26 cellular contexts compared by ENCODE assay signal in genomic region chr1:232018512-232019340, GRCh38.
"Had no signal": no experiment of that assay in that cellular context is flagged by ENCODE, and none has a peak within 500 bp of the region (broad histone marks: within the 10 kb centered on the region; RNA-seq: fewer than 3 reads in every experiment).

No MANE protein-coding gene starts in this region.

- DNase-seq: activated CD4-positive, alpha-beta T cell treated with anti-CD3 and anti-CD28 coated beads for 36 hours; activated CD4-positive, CD25-positive, alpha-beta regulatory T cell; activated naive CD4-positive, alpha-beta T cell; activated T-cell treated with anti-CD3 and anti-CD28 coated beads for 4 hours; activated T-cell treated with anti-CD3 and anti-CD28 coated beads, Interleukin-2, amount 50 U/mL, for 72 hours; adrenal gland; aorta; body of pancreas; dermis blood vessel endothelial cell; effector CD4-positive, alpha-beta T cell; left cardiac atrium; left ventricle myocardium superior; mammary epithelial cell; naive B cell; nephron progenitor cell; ovary; retina; small intestine; stimulated activated CD4-positive, alpha-beta T cell treated with anti-CD3 and anti-CD28 coated beads, Interleukin-1b, Interleukin-23, amount 100 ng/mL, for 48 hours; stimulated activated CD4-positive, alpha-beta T cell treated with anti-CD3 and anti-CD28 coated beads, Interleukin-4, amount 100 ng/mL, for 4 hours; stimulated activated CD8-positive, alpha-beta memory T cell treated with anti-CD3 and anti-CD28 coated beads, Interleukin-4, amount 100 ng/mL, for 48 hours; stimulated activated naive CD8-positive, alpha-beta T cell treated with anti-CD3 and anti-CD28 coated beads, Interleukin-15, amount 100 ng/mL, for 72 hours; substantia nigra; upper lobe of left lung had no signal

- ATAC-seq: activated CD4-positive, alpha-beta T cell treated with anti-CD3 and anti-CD28 coated beads for 36 hours; activated naive CD4-positive, alpha-beta T cell treated with anti-CD3 and anti-CD28 coated beads, Interleukin-2, amount 50 U/mL, for 72 hours; activated T-cell treated with anti-CD3 and anti-CD28 coated beads, Interleukin-2, amount 50 U/mL, for 72 hours; body of pancreas; left cardiac atrium; left ventricle myocardium superior; stimulated activated memory B cell treated with anti-CD40 and anti-IgM and Interleukin-4, amounts not matched to agents 10 μg/mL and 1 μg/mL and 100 μg/mL, for 72 hours; stimulated activated naive CD8-positive, alpha-beta T cell treated with anti-CD3 and anti-CD28 coated beads, Interleukin-15, amount 100 ng/mL, for 72 hours had no signal
